ENCODE assay signal across 8 cellular contexts in genomic region chr7:150405584-150406310, GRCh38. TPM values are rescaled to one million over a fixed set of nuclear protein-coding genes. Genes with fewer than 3 reads are reported as not detected.
DNase-seq lines count a peak whose midpoint lies in the region; TF ChIP-seq lines count a peak whose summit lies in the region.

No MANE protein-coding gene starts in this region.

- H3K4me3 ChIP-seq in GM23248 (peak overlapping the region; percentile 82), mucosa of stomach (ENCODE audit: low read length) (peak overlapping the region; percentile 52), thyroid gland (replicated peaks in 1 of 3) (peak overlapping the region; percentile 35 to 77 (median 40))

- no peak for TF ChIP-seq CTCF in thyroid gland (IDR thresholded peaks at IDR 0.05)

- H3K4me2 ChIP-seq in GM23248 (ENCODE audit: unreplicated experiment): peak overlapping the region; percentile 92

- H3K9me2 ChIP-seq in GM23248 (ENCODE audit: insufficient read depth): no peaks in the 10 kb centered on the region

- H3F3A ChIP-seq in GM23248 (ENCODE audit: insufficient read depth): no peaks in the 10 kb centered on the region

- TF ChIP-seq POLR2A in thyroid gland (IDR thresholded peaks at IDR 0.05): no peak

- H3K27me3 ChIP-seq in GM23248 (replicated peaks; ENCODE audit: insufficient read depth) (no peaks in the 10 kb centered on the region), mucosa of stomach (ENCODE audit: control insufficient read depth, insufficient read depth, low read length) (no peaks in the 10 kb centered on the region), thyroid gland (no peaks in the 10 kb centered on the region)

- in situ Hi-C loops in ACHN (cut with HindIII; ENCODE audit: low pct_ligation_motif_present, low pct_unique_long_range_greater_than_20kb, low sequenced_read_pairs) (no loop called here), GM23248 (cut with MboI) (no loop called here)

- no peaks in the 10 kb centered on the region for H4K20me1 ChIP-seq in GM23248 (ENCODE audit: insufficient read depth)

- H3K9me3 ChIP-seq in GM23248 (ENCODE audit: low read depth) (no peaks in the 10 kb centered on the region), mucosa of stomach (ENCODE audit: control insufficient read depth, low read length) (no peaks in the 10 kb centered on the region), thyroid gland (no peaks in the 10 kb centered on the region)

- 5 to 7% methylated on average over 20 to 35 of the region's 35 CpGs for WGBS in GM23248 (ENCODE audit: low coverage in 1 of 2, low lambda C conversion rate in 2 of 2, missing lambda C conversion rate in 2 of 2), 2 experiments
- WGBS in thyroid gland, 2 donors: 5 to 7% methylated on average over 31 to 35 of the region's 35 CpGs

- no peaks in the 10 kb centered on the region for H3K79me2 ChIP-seq in GM23248 (ENCODE audit: insufficient read depth)

- H2AFZ ChIP-seq in GM23248: peak overlapping the region; percentile 94

- intact Hi-C loops in thyroid gland (cut with DNase I): loop anchor here (5.0 kb wide), 1 partner anchor 33 kb away; no protein-coding TSS in a partner anchor

- H3K36me3 ChIP-seq in GM23248 (ENCODE audit: low read depth): no peaks in the 10 kb centered on the region
- no peaks in the 10 kb centered on the region for H3K36me3 ChIP-seq in mucosa of stomach (ENCODE audit: control insufficient read depth, insufficient read depth, low read length)
- no peaks in the 10 kb centered on the region for H3K36me3 ChIP-seq in thyroid gland

- H3K4me1 ChIP-seq in GM23248 (ENCODE audit: insufficient read depth) (peaks cover 15% of the 10 kb centered on the region; the same call in 1 of the 2 replicates), mucosa of stomach (ENCODE audit: control insufficient read depth, insufficient read depth, low read length) (peaks cover 51% of the 10 kb centered on the region), thyroid gland (peaks cover 49 to 68% of the 10 kb centered on the region in 2 donors)

- H3K9ac ChIP-seq in GM23248 (peak overlapping the region; percentile 92), mucosa of stomach (ENCODE audit: low read length) (peak overlapping the region; percentile 91)

- DNase-seq in ACHN (peak; percentile 39), GM23248 (peak; percentile 62), epidermal melanocyte (ENCODE audit: insufficient read length, low spot score) (peak; percentile 63), thyroid gland (peak in 1 of 2 donors; percentile 48), NCI-H1092 (lab: John Stamatoyannopoulos, UW) (no peak), NCI-H446 treated with DMSO at 0.1 percent for 48 hours (lab: John Stamatoyannopoulos, UW) (no peak)
- DNase-seq in activated CD4-positive, CD25-positive, alpha-beta regulatory T cell treated with anti-CD3 and anti-CD28 coated beads, Interleukin-2, amount 50 U/mL, for 72 hours: peak; percentile 50

- H3K27ac ChIP-seq in GM23248 (no peak overlapping the region), thyroid gland (peak overlapping the region; percentile 90 to 95 (median 94))

RNA-seq across cellular contexts. Expression of gene ZNF775, which starts 26.6 kb away (rescaled TPM):
- 3.9 and 5.2 TPM in 2 replicates for total RNA-seq in GM23248 (2014; rRNA removed; shearing (Covaris generic))
- 0.75 and 1.6 TPM in 2 replicates for polyA plus RNA-seq in GM23248 (2016; fragmentation: Nextera tagmentation; extraction: Ambion mirVana)
- total RNA-seq in thyroid gland: 1 to 10 TPM; 4.3 to 7.5 (median 6.3) TPM

RNA-seq across cellular contexts. Expression of gene REPIN1, which starts 37.1 kb away (rescaled TPM):
- total RNA-seq in GM23248 (2014; rRNA removed; shearing (Covaris generic)): 48.1 and 53.5 TPM in 2 replicates
- 15.8 and 17.3 TPM in 2 replicates for polyA plus RNA-seq in GM23248 (2016; fragmentation: Nextera tagmentation; extraction: Ambion mirVana)
- 100 to 1,000 TPM in 3 of 4 donors, 10 to 100 TPM in 1; 71.9 to 144 (median 123) TPM for total RNA-seq in thyroid gland

RNA-seq across cellular contexts. Expression of gene GIMAP8, which starts 44.7 kb away (rescaled TPM):
- total RNA-seq in GM23248 (2014; rRNA removed; shearing (Covaris generic)): not detected in 2 replicates
- polyA plus RNA-seq in GM23248 (2016; fragmentation: Nextera tagmentation; extraction: Ambion mirVana): not detected in 2 replicates
- total RNA-seq in thyroid gland: 10 to 100 TPM in 3 of 4 donors, 1 to 10 TPM in 1; 7.5 to 34.5 (median 20.0) TPM

Comparison
In these comparisons a context has a peak if more than half of its experiments do, and no peak if none do; other contexts are left out.
1. DNase-seq: peak in ACHN (single experiment), GM23248 (single experiment), activated CD4-positive, CD25-positive, alpha-beta regulatory T cell treated with anti-CD3 and anti-CD28 coated beads, Interleukin-2, amount 50 U/mL, for 72 hours (single experiment) and epidermal melanocyte (single experiment); none in NCI-H1092 (single experiment) and NCI-H446 treated with DMSO at 0.1 percent for 48 hours (single experiment).
2. Peak in every context shown above with its lines, with median percentiles within 50 percentile points of each other: H3K4me3 ChIP-seq.